22 cellular contexts compared by ENCODE assay signal in genomic region chr18:45167631-45168225, GRCh38.
DNase-seq lines count a peak whose midpoint lies in the region; ATAC-seq, FAIRE-seq and TF ChIP-seq lines count a peak whose summit lies in the region.
"Had no signal": no experiment of that assay in that cellular context is flagged by ENCODE, and none has a peak within 500 bp of the region (broad histone marks: within the 10 kb centered on the region; RNA-seq: fewer than 3 reads in every experiment).

No MANE protein-coding gene starts in this region.

- H3K9me3 Mint-ChIP-seq in stimulated activated memory B cell treated with anti-CD40 and anti-IgM and Interleukin-4, amounts not matched to agents 10 μg/mL and 1 μg/mL and 100 μg/mL, for 72 hours, result no peaks in the 10 kb centered on the region
- H3K9me3 Mint-ChIP-seq: effector memory CD8-positive, alpha-beta T cell had no signal

- H3K36me3 Mint-ChIP-seq in stimulated activated memory B cell treated with anti-CD40 and anti-IgM and Interleukin-4, amounts not matched to agents 10 μg/mL and 1 μg/mL and 100 μg/mL, for 72 hours, result no peaks in the 10 kb centered on the region

- WGBS in small intestine, 3 donors, result 83 to 87% (median 87%) methylated on average over 6 of the region's 6 CpGs

- H3K4me1 ChIP-seq in small intestine (ENCODE audit: control insufficient read depth in 2 of 2, insufficient read depth in 1 of 2, low read depth in 1 of 2, low read length in 1 of 2), result peaks cover 0 to 4% of the 10 kb centered on the region in 2 donors

- TF ChIP-seq CTCF in fibroblast of villous mesenchyme (IDR thresholded peaks at IDR 0.05; ENCODE audit: insufficient read depth, low read depth, low read length), result no peak

- peak; percentile 38 for ATAC-seq in SK-N-SH treated with all-trans-retinoic acid at 6 μM for 48 hours
- no peak for ATAC-seq in stimulated activated memory B cell treated with anti-CD40 and anti-IgM and Interleukin-4, amounts not matched to agents 10 μg/mL and 1 μg/mL and 100 μg/mL, for 72 hours
- ATAC-seq: effector memory CD8-positive, alpha-beta T cell had no signal

- no peak overlapping the region for H3K27ac Mint-ChIP-seq in stimulated activated memory B cell treated with anti-CD40 and anti-IgM and Interleukin-4, amounts not matched to agents 10 μg/mL and 1 μg/mL and 100 μg/mL, for 72 hours
- H3K27ac Mint-ChIP-seq: effector memory CD8-positive, alpha-beta T cell had no signal

- no peak overlapping the region for H3K4me3 Mint-ChIP-seq in stimulated activated memory B cell treated with anti-CD40 and anti-IgM and Interleukin-4, amounts not matched to agents 10 μg/mL and 1 μg/mL and 100 μg/mL, for 72 hours
- H3K4me3 Mint-ChIP-seq: effector memory CD8-positive, alpha-beta T cell had no signal

- TF ChIP-seq POLR2A in GM12891 (IDR thresholded peaks at IDR 0.05; ENCODE audit: low read depth, low read length), result no peak

- H3K4me1 Mint-ChIP-seq in stimulated activated memory B cell treated with anti-CD40 and anti-IgM and Interleukin-4, amounts not matched to agents 10 μg/mL and 1 μg/mL and 100 μg/mL, for 72 hours, result peaks cover 7% of the 10 kb centered on the region

- DNase-seq in A172 (ENCODE audit: low spot score) (peak; percentile 60), GM12891 (ENCODE audit: insufficient read length, low spot score) (no peak), fibroblast of villous mesenchyme (ENCODE audit: low read depth) (peak; percentile 81), NCI-H526 treated with DMSO at 0.1 percent for 48 hours (lab: John Stamatoyannopoulos, UW) (no peak), NCI-H1092 (lab: John Stamatoyannopoulos, UW) (no peak), small intestine (no peak)
- DNase-seq: activated CD4-positive, alpha-beta T cell treated with anti-CD3 and anti-CD28 coated beads, Interleukin-2, amount 50 U/mL, for 4 hours; activated naive CD4-positive, alpha-beta T cell treated with anti-CD3 and anti-CD28 coated beads, Interleukin-2, amount 50 U/mL, for 16 hours; activated T-cell treated with anti-CD3 and anti-CD28 coated beads, Interleukin-2, amount 50 U/mL, for 1 hour; effector memory CD8-positive, alpha-beta T cell; midbrain; NCI-H1436; NCI-H510A; sigmoid colon; stimulated activated CD4-positive, alpha-beta T cell treated with anti-CD3 and anti-CD28 coated beads, Interleukin-4, amount 100 ng/mL, for 4 hours; tibial artery had no signal

- no peaks in the 10 kb centered on the region for H3K27me3 Mint-ChIP-seq in stimulated activated memory B cell treated with anti-CD40 and anti-IgM and Interleukin-4, amounts not matched to agents 10 μg/mL and 1 μg/mL and 100 μg/mL, for 72 hours
- H3K27me3 Mint-ChIP-seq: effector memory CD8-positive, alpha-beta T cell had no signal

- H3K36me3 ChIP-seq in small intestine (ENCODE audit: control insufficient read depth in 2 of 2, insufficient read depth in 2 of 2, low read length in 2 of 2), result no peaks in the 10 kb centered on the region
- H3K36me3 ChIP-seq: sigmoid colon, tibial artery had no signal

- no peaks in the 10 kb centered on the region for H3K9me3 ChIP-seq in small intestine (ENCODE audit: control insufficient read depth, low read depth)
- H3K9me3 ChIP-seq: A549, sigmoid colon, tibial artery had no signal

- no peak overlapping the region for H3K4me3 ChIP-seq in fibroblast of villous mesenchyme (ENCODE audit: low read depth, low read length)
- no peak overlapping the region for H3K4me3 ChIP-seq in small intestine (ENCODE audit: low read depth in 1 of 2, low read length in 2 of 2)
- H3K4me3 ChIP-seq: A549, sigmoid colon, tibial artery had no signal

- FAIRE-seq in GM12891 (lab: Jason Lieb, UNC), result peak; percentile 13
- no peak for FAIRE-seq in small intestine (lab: Jason Lieb, UNC)
- FAIRE-seq: A549, islet of Langerhans had no signal

- H3K27ac ChIP-seq in small intestine (ENCODE audit: low read depth in 1 of 2, low read length in 1 of 2), result no peak overlapping the region
- H3K27ac ChIP-seq: HL-60, KMS-11, sigmoid colon, tibial artery had no signal

- no peaks in the 10 kb centered on the region for H3K27me3 ChIP-seq in small intestine (ENCODE audit: control insufficient read depth in 2 of 2, insufficient read depth in 2 of 2, low read length in 2 of 2)
- H3K27me3 ChIP-seq: sigmoid colon, tibial artery had no signal

TF ChIP-seq in GM12891, 5 proteins besides CTCF, POLR2A, EP300 and RAD21:
- TF ChIP-seq TAF1 (IDR thresholded peaks at IDR 0.05; ENCODE audit: low read depth, low read length), result no peak
- TF ChIP-seq POLR2AphosphoS5 (IDR thresholded peaks at IDR 0.05; ENCODE audit: low read depth, low read length), result no peak
- no peak for TF ChIP-seq PAX5 (IDR thresholded peaks at IDR 0.05; ENCODE audit: insufficient read depth, low read length, severe bottlenecking)
- TF ChIP-seq SPI1 (IDR thresholded peaks at IDR 0.05; ENCODE audit: low read depth, low read length), result no peak
- no peak for TF ChIP-seq POU2F2 (IDR thresholded peaks at IDR 0.05; ENCODE audit: low read depth, low read length)
TF ChIP-seq in GM12891: peak in this region for 0.

TF ChIP-seq in SK-N-SH treated with all-trans-retinoic acid at 6 μM for 48 hours, 23 proteins besides CTCF, POLR2A, EP300 and RAD21:
- TF ChIP-seq TOX (CRISPR knock-in tag; IDR thresholded peaks at IDR 0.05; ENCODE audit: borderline replicate concordance) (no peak), ISL1 (CRISPR knock-in tag; IDR thresholded peaks at IDR 0.05) (no peak), PPARA (CRISPR knock-in tag; IDR thresholded peaks at IDR 0.05; ENCODE audit: borderline replicate concordance) (no peak), GLIS3 (CRISPR knock-in tag; IDR thresholded peaks at IDR 0.05) (no peak), SNAI2 (CRISPR knock-in tag; IDR thresholded peaks at IDR 0.05) (no peak), CSDC2 (CRISPR knock-in tag; IDR thresholded peaks at IDR 0.05) (no peak)
- TF ChIP-seq, protein P1, sequence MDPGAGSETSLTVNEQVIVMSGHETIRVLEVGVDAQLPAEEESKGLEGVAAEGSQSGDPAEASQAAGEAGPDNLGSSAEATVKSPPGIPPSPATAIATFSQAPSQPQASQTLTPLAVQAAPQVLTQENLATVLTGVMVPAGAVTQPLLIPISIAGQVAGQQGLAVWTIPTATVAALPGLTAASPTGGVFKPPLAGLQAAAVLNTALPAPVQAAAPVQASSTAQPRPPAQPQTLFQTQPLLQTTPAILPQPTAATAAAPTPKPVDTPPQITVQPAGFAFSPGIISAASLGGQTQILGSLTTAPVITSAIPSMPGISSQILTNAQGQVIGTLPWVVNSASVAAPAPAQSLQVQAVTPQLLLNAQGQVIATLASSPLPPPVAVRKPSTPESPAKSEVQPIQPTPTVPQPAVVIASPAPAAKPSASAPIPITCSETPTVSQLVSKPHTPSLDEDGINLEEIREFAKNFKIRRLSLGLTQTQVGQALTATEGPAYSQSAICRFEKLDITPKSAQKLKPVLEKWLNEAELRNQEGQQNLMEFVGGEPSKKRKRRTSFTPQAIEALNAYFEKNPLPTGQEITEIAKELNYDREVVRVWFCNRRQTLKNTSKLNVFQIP (CRISPR knock-in tag; IDR thresholded peaks at IDR 0.05; ENCODE audit: borderline replicate concordance, low read depth), result no peak
- TF ChIP-seq, protein P2, sequence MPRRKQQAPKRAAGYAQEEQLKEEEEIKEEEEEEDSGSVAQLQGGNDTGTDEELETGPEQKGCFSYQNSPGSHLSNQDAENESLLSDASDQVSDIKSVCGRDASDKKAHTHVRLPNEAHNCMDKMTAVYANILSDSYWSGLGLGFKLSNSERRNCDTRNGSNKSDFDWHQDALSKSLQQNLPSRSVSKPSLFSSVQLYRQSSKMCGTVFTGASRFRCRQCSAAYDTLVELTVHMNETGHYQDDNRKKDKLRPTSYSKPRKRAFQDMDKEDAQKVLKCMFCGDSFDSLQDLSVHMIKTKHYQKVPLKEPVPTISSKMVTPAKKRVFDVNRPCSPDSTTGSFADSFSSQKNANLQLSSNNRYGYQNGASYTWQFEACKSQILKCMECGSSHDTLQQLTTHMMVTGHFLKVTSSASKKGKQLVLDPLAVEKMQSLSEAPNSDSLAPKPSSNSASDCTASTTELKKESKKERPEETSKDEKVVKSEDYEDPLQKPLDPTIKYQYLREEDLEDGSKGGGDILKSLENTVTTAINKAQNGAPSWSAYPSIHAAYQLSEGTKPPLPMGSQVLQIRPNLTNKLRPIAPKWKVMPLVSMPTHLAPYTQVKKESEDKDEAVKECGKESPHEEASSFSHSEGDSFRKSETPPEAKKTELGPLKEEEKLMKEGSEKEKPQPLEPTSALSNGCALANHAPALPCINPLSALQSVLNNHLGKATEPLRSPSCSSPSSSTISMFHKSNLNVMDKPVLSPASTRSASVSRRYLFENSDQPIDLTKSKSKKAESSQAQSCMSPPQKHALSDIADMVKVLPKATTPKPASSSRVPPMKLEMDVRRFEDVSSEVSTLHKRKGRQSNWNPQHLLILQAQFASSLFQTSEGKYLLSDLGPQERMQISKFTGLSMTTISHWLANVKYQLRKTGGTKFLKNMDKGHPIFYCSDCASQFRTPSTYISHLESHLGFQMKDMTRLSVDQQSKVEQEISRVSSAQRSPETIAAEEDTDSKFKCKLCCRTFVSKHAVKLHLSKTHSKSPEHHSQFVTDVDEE (CRISPR knock-in tag; IDR thresholded peaks at IDR 0.05), result no peak

Comparison
In these comparisons a context has a peak if more than half of its experiments do, and no peak if none do; other contexts are left out.
1. DNase-seq: peak in A172 (single experiment) and fibroblast of villous mesenchyme (single experiment); none in GM12891 (single experiment), NCI-H526 treated with DMSO at 0.1 percent for 48 hours (single experiment), NCI-H1092 (single experiment) and small intestine (single experiment).